ENCODE assay signal across 17 cellular contexts in genomic region chr16:1651509-1652342, GRCh38. TPM values are rescaled to one million over a fixed set of nuclear protein-coding genes. Genes with fewer than 3 reads are reported as not detected.
DNase-seq lines count a peak whose midpoint lies in the region; ATAC-seq, FAIRE-seq and TF ChIP-seq lines count a peak whose summit lies in the region.
"Had no signal": no experiment of that assay in that cellular context is flagged by ENCODE, and none has a peak within 500 bp of the region (broad histone marks: within the 10 kb centered on the region; RNA-seq: fewer than 3 reads in every experiment).

No MANE protein-coding gene starts in this region.

- 90% methylated on average over 5 of the region's 5 CpGs; no CpG with 5 or more reads in 1 of the 2 experiments for WGBS in H1 (ENCODE audit: extremely low coverage in 1 of 2, insufficient coverage in 1 of 2, insufficient read length in 1 of 2, insufficient replicate concordance in 2 of 2, low coverage in 1 of 2, low lambda C conversion rate in 2 of 2, missing lambda C conversion rate in 1 of 2), 2 experiments

- H3K23me2 ChIP-seq in H1 (ENCODE audit: low read depth, low read length): no peaks in the 10 kb centered on the region

- H2BK120ac ChIP-seq in H1 (replicated peaks; ENCODE audit: low read depth, low read length): no peak overlapping the region

- 0 out of 4 replicates have a peak, but pooled peaks cover 0 to 3% of the 10 kb centered on the region in 2 experiments for H3K79me2 ChIP-seq in H1 (ENCODE audit: control insufficient read depth in 1 of 2, insufficient read depth in 2 of 2, low read length in 2 of 2)

- H3K9ac ChIP-seq in H1 (replicated peaks in 1 of 4; ENCODE audit: extremely low read depth in 1 of 4, low read depth in 3 of 4, low read length in 3 of 4): no peak overlapping the region; a peak in 1 of 7 replicates

- no peak for DNase-seq in activated CD4-positive, alpha-beta T cell treated with anti-CD3 and anti-CD28 coated beads, Interleukin-2, amount 10 ng/mL, durations not matched to agents 7 days and 5 days
- no peak for DNase-seq in activated CD4-positive, alpha-beta T cell treated with anti-CD3 and anti-CD28 coated beads for 48 hours
- DNase-seq in T-helper 17 cell (no peak), H1 (ENCODE audit: low read depth in 1 of 2, low spot score in 2 of 2) (no peak), DMS114 treated with DMSO at 0.1 percent for 48 hours (lab: John Stamatoyannopoulos, UW; ENCODE audit: unreplicated experiment) (no peak), NCI-H1105 treated with DMSO at 0.1 percent for 48 hours (lab: John Stamatoyannopoulos, UW) (no peak)
- no peak for DNase-seq in stimulated activated naive CD8-positive, alpha-beta T cell treated with anti-CD3 and anti-CD28 coated beads, Interleukin-15, amount 100 ng/mL, for 72 hours
- no peak for DNase-seq in central memory CD4-positive, alpha-beta T cell
- DNase-seq: aorta, DMS79, H7, heart right ventricle, NCI-H446 treated with DMSO at 0.1 percent for 48 hours had no signal

- no peaks in the 10 kb centered on the region for H3K9me3 Mint-ChIP-seq in activated CD4-positive, alpha-beta T cell treated with anti-CD3 and anti-CD28 coated beads, Interleukin-2, amount 10 ng/mL, durations not matched to agents 7 days and 5 days
- no peaks in the 10 kb centered on the region for H3K9me3 Mint-ChIP-seq in stimulated activated naive CD8-positive, alpha-beta T cell treated with anti-CD3 and anti-CD28 coated beads, Interleukin-15, amount 100 ng/mL, for 72 hours
- H3K9me3 Mint-ChIP-seq: nephron had no signal

- peaks cover 4 to 28% of the 10 kb centered on the region in 2 experiments for H4K20me1 ChIP-seq in H1 (replicated peaks in 1 of 2; ENCODE audit: control insufficient read depth in 1 of 2, insufficient read depth in 2 of 2, low read length in 2 of 2)

- FAIRE-seq in H1 (lab: Jason Lieb, UNC): no peak
- FAIRE-seq: endometrium, RCC 7860 had no signal

- H3K27ac Mint-ChIP-seq in activated CD4-positive, alpha-beta T cell treated with anti-CD3 and anti-CD28 coated beads, Interleukin-2, amount 10 ng/mL, durations not matched to agents 7 days and 5 days: peak overlapping the region; percentile 50
- peak overlapping the region; percentile 57 for H3K27ac Mint-ChIP-seq in T-helper 17 cell
- H3K27ac Mint-ChIP-seq in stimulated activated naive CD8-positive, alpha-beta T cell treated with anti-CD3 and anti-CD28 coated beads, Interleukin-15, amount 100 ng/mL, for 72 hours: peak overlapping the region; percentile 44 to 76

- no peak overlapping the region for H2BK12ac ChIP-seq in H1 (ENCODE audit: low read depth, low read length)

- H2AK5ac ChIP-seq in H1 (ENCODE audit: low read depth, low read length): no peak overlapping the region

- no peak overlapping the region for H3K18ac ChIP-seq in H1 (ENCODE audit: extremely low read depth, low read length)

- H2BK20ac ChIP-seq in H1 (ENCODE audit: low read length): no peak overlapping the region

- TF ChIP-seq POLR2A in H1 (IDR thresholded peaks at IDR 0.05; ENCODE audit: control extremely low read depth in 1 of 2, low read depth in 2 of 2, low read length in 2 of 2): no peak

- no peak overlapping the region for H3K4me2 ChIP-seq in H1 (ENCODE audit: insufficient read depth in 1 of 2, low read depth in 2 of 2, low read length in 2 of 2)
- H3K4me2 ChIP-seq: smooth muscle cell had no signal

- H3K4ac ChIP-seq in H1 (replicated peaks; ENCODE audit: insufficient read length, low read depth, low read length): no peak overlapping the region

- no peak overlapping the region for H4K8ac ChIP-seq in H1 (ENCODE audit: extremely low read depth, insufficient read depth, low read length)

- no peak overlapping the region for H3K23ac ChIP-seq in H1 (ENCODE audit: insufficient read length)

- no peak for ATAC-seq in T-helper 17 cell
- ATAC-seq in stimulated activated naive CD8-positive, alpha-beta T cell treated with anti-CD3 and anti-CD28 coated beads, Interleukin-15, amount 100 ng/mL, for 72 hours: no peak

- no peaks in the 10 kb centered on the region for H3K27me3 Mint-ChIP-seq in activated CD4-positive, alpha-beta T cell treated with anti-CD3 and anti-CD28 coated beads, Interleukin-2, amount 10 ng/mL, durations not matched to agents 7 days and 5 days
- H3K27me3 Mint-ChIP-seq in T-helper 17 cell: no peaks in the 10 kb centered on the region
- no peaks in the 10 kb centered on the region for H3K27me3 Mint-ChIP-seq in stimulated activated naive CD8-positive, alpha-beta T cell treated with anti-CD3 and anti-CD28 coated beads, Interleukin-15, amount 100 ng/mL, for 72 hours

- no peak overlapping the region for H2AFZ ChIP-seq in H1 (ENCODE audit: low read length)

- no peak for TF ChIP-seq CTCF in H1 (IDR thresholded peaks at IDR 0.05; ENCODE audit: control extremely low read depth in 1 of 3, insufficient read depth in 1 of 3, low read depth in 1 of 3, low read length in 3 of 3)

- H3K14ac ChIP-seq in H1 (ENCODE audit: insufficient read length): no peak overlapping the region

- no peaks in the 10 kb centered on the region for H3K27me3 ChIP-seq in H1 (replicated peaks in 1 of 4; ENCODE audit: control insufficient read depth in 3 of 4, extremely low read depth in 1 of 4, insufficient read depth in 3 of 4, low read length in 3 of 4)
- H3K27me3 ChIP-seq: heart right ventricle had no signal

- H3K56ac ChIP-seq in H1 (replicated peaks; ENCODE audit: insufficient read length, low read depth, low read length): no peak overlapping the region

- H3K79me1 ChIP-seq in H1 (ENCODE audit: low read depth, low read length): peaks cover 12% of the 10 kb centered on the region; the same call in 1 of the 2 replicates

- CTCF ChIA-PET in activated CD4-positive, alpha-beta T cell treated with anti-CD3 and anti-CD28 coated beads, Interleukin-2, amount 10 ng/mL, durations not matched to agents 7 days and 5 days (lab: Charles Lee): interaction anchor here (0.5 to 1.1 kb wide), 2 partner anchors 27 to 49 kb away, joined by 3 read pairs; partner anchors contain the start of gene JPT2
- CTCF ChIA-PET in H1 (lab: Charles Lee; ENCODE audit: partially characterized antibody): no interaction called here

- no peaks in the 10 kb centered on the region for H3K4me1 ChIP-seq in H1 (replicated peaks in 1 of 4; ENCODE audit: control insufficient read depth in 3 of 4, insufficient read depth in 4 of 4, low read length in 3 of 4)

- H3K36me3 Mint-ChIP-seq in activated CD4-positive, alpha-beta T cell treated with anti-CD3 and anti-CD28 coated beads, Interleukin-2, amount 10 ng/mL, durations not matched to agents 7 days and 5 days (ENCODE audit: low read depth): peaks cover 38% of the 10 kb centered on the region
- H3K36me3 Mint-ChIP-seq in T-helper 17 cell (ENCODE audit: low read depth): peaks cover 8% of the 10 kb centered on the region

- no peak overlapping the region; the same call in 1 of the 2 replicates for H2BK5ac ChIP-seq in H1 (ENCODE audit: low read depth, low read length)

- no peak overlapping the region for H3K4me3 ChIP-seq in H1 (ENCODE audit: extremely low read depth in 1 of 4, insufficient read depth in 2 of 4, low read depth in 3 of 4, low read length in 4 of 4)
- H3K4me3 ChIP-seq: heart right ventricle, smooth muscle cell had no signal

- no peak for TF ChIP-seq RAD21 in H1 (IDR thresholded peaks at IDR 0.05 in 1 of 2, conservative IDR thresholded peaks at IDR 0.05 in 1 of 2; ENCODE audit: low read depth in 2 of 2, low read length in 2 of 2)

- no peak overlapping the region for H2BK15ac ChIP-seq in H1 (ENCODE audit: low read length)

- POLR2A ChIA-PET in activated CD4-positive, alpha-beta T cell treated with anti-CD3 and anti-CD28 coated beads, Interleukin-2, amount 10 ng/mL, durations not matched to agents 7 days and 5 days (lab: Charles Lee): interaction anchor here (1.0 kb wide), 1 partner anchor 26 kb away, joined by 3 read pairs; the partner anchor contains the start of gene JPT2
- POLR2A ChIA-PET in H1 (lab: Charles Lee; ENCODE audit: partially characterized antibody): interaction anchor here (1.2 to 1.9 kb wide), 3 partner anchors 8 to 72 kb away, joined by 3 to 5 read pairs (median 4); no protein-coding TSS in a partner anchor

- no peak overlapping the region for H3K4me3 Mint-ChIP-seq in activated CD4-positive, alpha-beta T cell treated with anti-CD3 and anti-CD28 coated beads, Interleukin-2, amount 10 ng/mL, durations not matched to agents 7 days and 5 days
- H3K4me3 Mint-ChIP-seq in T-helper 17 cell: no peak overlapping the region
- H3K4me3 Mint-ChIP-seq in stimulated activated naive CD8-positive, alpha-beta T cell treated with anti-CD3 and anti-CD28 coated beads, Interleukin-15, amount 100 ng/mL, for 72 hours: no peak overlapping the region
- H3K4me3 Mint-ChIP-seq: nephron had no signal

- H4K91ac ChIP-seq in H1 (replicated peaks; ENCODE audit: insufficient read length, low read length): no peak overlapping the region

- H3K4me1 Mint-ChIP-seq in activated CD4-positive, alpha-beta T cell treated with anti-CD3 and anti-CD28 coated beads, Interleukin-2, amount 10 ng/mL, durations not matched to agents 7 days and 5 days: peaks cover 11% of the 10 kb centered on the region
- peaks cover 14% of the 10 kb centered on the region for H3K4me1 Mint-ChIP-seq in T-helper 17 cell
- peaks cover 7% of the 10 kb centered on the region for H3K4me1 Mint-ChIP-seq in stimulated activated naive CD8-positive, alpha-beta T cell treated with anti-CD3 and anti-CD28 coated beads, Interleukin-15, amount 100 ng/mL, for 72 hours
- H3K4me1 Mint-ChIP-seq: nephron had no signal

- H3K27ac ChIP-seq in H1 (ENCODE audit: low read depth, low read length): no peak overlapping the region
- H3K27ac ChIP-seq: heart right ventricle had no signal

- TF ChIP-seq EP300 in H1 (IDR thresholded peaks at IDR 0.05; ENCODE audit: borderline replicate concordance in 1 of 2, low read depth in 2 of 2, low read length in 2 of 2): no peak

- no peaks in the 10 kb centered on the region for H3K9me3 ChIP-seq in T-helper 17 cell (ENCODE audit: control insufficient read depth, low read length, poor library complexity, severe bottlenecking)
- H3K9me3 ChIP-seq in H1 (ENCODE audit: insufficient read depth in 2 of 2, low read depth in 1 of 2, low read length in 1 of 2): no peaks in the 10 kb centered on the region
- H3K9me3 ChIP-seq: heart right ventricle had no signal

- H4K5ac ChIP-seq in H1 (ENCODE audit: insufficient read length, low read depth, low read length): no peak overlapping the region

- peaks cover 10 to 32% (median 24%) of the 10 kb centered on the region in 4 experiments; a peak in 7 of 8 replicates for H3K36me3 ChIP-seq in H1 (ENCODE audit: control insufficient read depth in 2 of 4, insufficient read depth in 4 of 4, low read length in 3 of 4)

RNA-seq across cellular contexts. Expression of gene JPT2, which starts 26.4 kb away (rescaled TPM):
- 10 to 100 TPM; 56.5 to 65.2 TPM for total RNA-seq in activated CD4-positive, alpha-beta T cell treated with anti-CD3 and anti-CD28 coated beads, Interleukin-2, amount 10 ng/mL, durations not matched to agents 7 days and 5 days
- total RNA-seq in T-helper 17 cell: 10 to 100 TPM; 11.6 to 14.4 TPM
- 197 and 199 TPM in 2 replicates for total RNA-seq in H1 (2021; fragmentation: NEBNext Ultra II Directional; extraction: Animal tissue kit (Norgen Biotek cat#: 25700))
- 67.6 and 70.8 TPM in 2 replicates for polyA plus RNA-seq in H1 (2011; rRNA removed)
- polyA plus RNA-seq in H1 (2011; cell fraction: cytosol; rRNA removed): 86.6 TPM
- 66.1 TPM for polyA plus RNA-seq in H1 (2011; cell fraction: nucleus; rRNA removed)
- polyA plus RNA-seq in H1 (2012, experiment 1 of 2): 108 to 121 TPM (median 116 TPM) in 4 replicates
- 65.0 TPM for polyA plus RNA-seq in H1 (2012, experiment 2 of 2)
- 101 TPM for polyA plus RNA-seq in H1 (2013, experiment 1 of 2)
- polyA plus RNA-seq in H1 (2013, experiment 2 of 2): 104 TPM
- 76.5 and 91.0 TPM in 2 replicates for polyA minus RNA-seq in H1 (2011; rRNA and poly(A)+ RNA removed)
- 55.5 TPM for polyA minus RNA-seq in H1 (2011; cell fraction: cytosol; rRNA and poly(A)+ RNA removed)
- 37.6 TPM for polyA minus RNA-seq in H1 (2011; cell fraction: nucleus; rRNA and poly(A)+ RNA removed)

RNA-seq across cellular contexts. Expression of gene CRAMP1, which starts 39.6 kb away (rescaled TPM):
- total RNA-seq in activated CD4-positive, alpha-beta T cell treated with anti-CD3 and anti-CD28 coated beads, Interleukin-2, amount 10 ng/mL, durations not matched to agents 7 days and 5 days: 10 to 100 TPM; 25.6 to 27.4 TPM
- total RNA-seq in T-helper 17 cell: 10 to 100 TPM; 22.8 to 28.6 TPM
- total RNA-seq in H1 (2021; fragmentation: NEBNext Ultra II Directional; extraction: Animal tissue kit (Norgen Biotek cat#: 25700)): 23.2 and 26.2 TPM in 2 replicates
- 19.2 and 31.0 TPM in 2 replicates for polyA plus RNA-seq in H1 (2011; rRNA removed)
- 13.1 TPM for polyA plus RNA-seq in H1 (2011; cell fraction: cytosol; rRNA removed)
- 52.6 TPM for polyA plus RNA-seq in H1 (2011; cell fraction: nucleus; rRNA removed)
- polyA plus RNA-seq in H1 (2012, experiment 1 of 2): 16.3 to 23.4 TPM (median 19.7 TPM) in 4 replicates
- 8.7 TPM for polyA plus RNA-seq in H1 (2012, experiment 2 of 2)
- 10.7 TPM for polyA plus RNA-seq in H1 (2013, experiment 1 of 2)
- 11.4 TPM for polyA plus RNA-seq in H1 (2013, experiment 2 of 2)
- polyA minus RNA-seq in H1 (2011; rRNA and poly(A)+ RNA removed): 20.1 and 23.0 TPM in 2 replicates
- polyA minus RNA-seq in H1 (2011; cell fraction: cytosol; rRNA and poly(A)+ RNA removed): 13.2 TPM
- polyA minus RNA-seq in H1 (2011; cell fraction: nucleus; rRNA and poly(A)+ RNA removed): 18.7 TPM

RNA-seq across cellular contexts. Expression of gene IFT140, which starts 39.9 kb away (rescaled TPM):
- total RNA-seq in activated CD4-positive, alpha-beta T cell treated with anti-CD3 and anti-CD28 coated beads, Interleukin-2, amount 10 ng/mL, durations not matched to agents 7 days and 5 days: 1 to 10 TPM; 9.3 TPM
- total RNA-seq in T-helper 17 cell: 1 to 10 TPM; 5.5 to 7.9 TPM
- 20.6 and 20.9 TPM in 2 replicates for total RNA-seq in H1 (2021; fragmentation: NEBNext Ultra II Directional; extraction: Animal tissue kit (Norgen Biotek cat#: 25700))
- polyA plus RNA-seq in H1 (2011; rRNA removed): 9.7 and 16.1 TPM in 2 replicates
- polyA plus RNA-seq in H1 (2011; cell fraction: cytosol; rRNA removed): 12.5 TPM
- 49.0 TPM for polyA plus RNA-seq in H1 (2011; cell fraction: nucleus; rRNA removed)
- 14.1 to 26.4 TPM (median 19.7 TPM) in 4 replicates for polyA plus RNA-seq in H1 (2012, experiment 1 of 2)
- polyA plus RNA-seq in H1 (2012, experiment 2 of 2): 12.9 TPM
- polyA plus RNA-seq in H1 (2013, experiment 1 of 2): 8.0 TPM
- 7.3 TPM for polyA plus RNA-seq in H1 (2013, experiment 2 of 2)
- polyA minus RNA-seq in H1 (2011; rRNA and poly(A)+ RNA removed): 26.4 and 41.3 TPM in 2 replicates
- 15.2 TPM for polyA minus RNA-seq in H1 (2011; cell fraction: cytosol; rRNA and poly(A)+ RNA removed)
- 43.1 TPM for polyA minus RNA-seq in H1 (2011; cell fraction: nucleus; rRNA and poly(A)+ RNA removed)

RNA-seq across cellular contexts. Expression of gene MAPK8IP3, which starts 54.3 kb away (rescaled TPM):
- 100 to 1,000 TPM; 101 to 108 TPM for total RNA-seq in activated CD4-positive, alpha-beta T cell treated with anti-CD3 and anti-CD28 coated beads, Interleukin-2, amount 10 ng/mL, durations not matched to agents 7 days and 5 days
- total RNA-seq in T-helper 17 cell: 100 to 1,000 TPM; 221 to 247 TPM
- 41.4 and 43.4 TPM in 2 replicates for total RNA-seq in H1 (2021; fragmentation: NEBNext Ultra II Directional; extraction: Animal tissue kit (Norgen Biotek cat#: 25700))
- polyA plus RNA-seq in H1 (2011; rRNA removed): 16.9 and 27.9 TPM in 2 replicates
- 32.3 TPM for polyA plus RNA-seq in H1 (2011; cell fraction: cytosol; rRNA removed)
- polyA plus RNA-seq in H1 (2011; cell fraction: nucleus; rRNA removed): 174 TPM
- 31.6 to 50.2 TPM (median 47.8 TPM) in 4 replicates for polyA plus RNA-seq in H1 (2012, experiment 1 of 2)
- polyA plus RNA-seq in H1 (2012, experiment 2 of 2): 19.0 TPM
- polyA plus RNA-seq in H1 (2013, experiment 1 of 2): 28.5 TPM
- polyA plus RNA-seq in H1 (2013, experiment 2 of 2): 25.8 TPM
- 20.9 and 23.0 TPM in 2 replicates for polyA minus RNA-seq in H1 (2011; rRNA and poly(A)+ RNA removed)
- 32.1 TPM for polyA minus RNA-seq in H1 (2011; cell fraction: cytosol; rRNA and poly(A)+ RNA removed)
- polyA minus RNA-seq in H1 (2011; cell fraction: nucleus; rRNA and poly(A)+ RNA removed): 67.2 TPM
